ENCODE assay signal across 10 cellular contexts in the genomic region with DNA sequence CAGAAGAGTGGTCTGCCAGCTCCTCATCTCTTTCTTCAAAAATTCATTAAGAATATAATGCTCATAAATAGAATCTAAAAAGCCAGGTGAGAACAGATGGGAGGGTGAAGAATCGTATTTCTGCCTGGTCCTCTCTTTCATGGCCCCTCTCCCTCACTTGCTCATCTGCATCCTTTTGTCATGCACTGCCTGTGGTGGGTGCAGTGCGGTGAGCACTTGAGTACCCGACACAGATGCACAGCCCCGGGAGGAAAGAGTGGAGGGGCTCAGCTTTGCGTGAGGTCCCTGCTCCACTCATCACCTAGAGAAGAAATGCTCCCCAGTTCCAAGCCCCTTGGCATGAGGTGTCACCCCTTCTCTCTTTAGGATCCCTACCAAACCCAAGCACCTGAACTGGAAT. TPM values are rescaled to one million over a fixed set of nuclear protein-coding genes. Genes with fewer than 3 reads are reported as not detected.
"Had no signal": no experiment of that assay in that cellular context is flagged by ENCODE, and none has a peak within 500 bp of the region (broad histone marks: within the 10 kb centered on the region; RNA-seq: fewer than 3 reads in every experiment).

No MANE protein-coding gene starts in this region.

- H3K9me3 ChIP-seq: HAP-1 had no signal

- FAIRE-seq: HepG2 had no signal

- H3K4me1 Mint-ChIP-seq: IgD-negative memory B cell had no signal

- DNase-seq: GOT3, H7, HFFc6, KBM-7 had no signal

- H3K4me3 ChIP-seq: HAP-1 had no signal

- ATAC-seq: HCT116, HepG2 had no signal

- H3K9me3 Mint-ChIP-seq: HFFc6, IgD-negative memory B cell had no signal

- H3K27ac Mint-ChIP-seq: HFFc6, IgD-negative memory B cell had no signal

- H3K27ac ChIP-seq: HL-60 had no signal

- H3K4me1 ChIP-seq: HAP-1 had no signal

- H3K36me3 ChIP-seq: HAP-1 had no signal

- H3K4me3 Mint-ChIP-seq: HFFc6, IgD-negative memory B cell had no signal

RNA-seq across cellular contexts. Expression of a gene that starts 58.1 kb away (rescaled TPM):
- total RNA-seq: HepG2, HFFc6, HT1080 had no signal
- polyA plus RNA-seq: HepG2, IgD-negative memory B cell had no signal
